Comparison of ENCODE assay signal across 1 cellular context in the genomic region with DNA sequence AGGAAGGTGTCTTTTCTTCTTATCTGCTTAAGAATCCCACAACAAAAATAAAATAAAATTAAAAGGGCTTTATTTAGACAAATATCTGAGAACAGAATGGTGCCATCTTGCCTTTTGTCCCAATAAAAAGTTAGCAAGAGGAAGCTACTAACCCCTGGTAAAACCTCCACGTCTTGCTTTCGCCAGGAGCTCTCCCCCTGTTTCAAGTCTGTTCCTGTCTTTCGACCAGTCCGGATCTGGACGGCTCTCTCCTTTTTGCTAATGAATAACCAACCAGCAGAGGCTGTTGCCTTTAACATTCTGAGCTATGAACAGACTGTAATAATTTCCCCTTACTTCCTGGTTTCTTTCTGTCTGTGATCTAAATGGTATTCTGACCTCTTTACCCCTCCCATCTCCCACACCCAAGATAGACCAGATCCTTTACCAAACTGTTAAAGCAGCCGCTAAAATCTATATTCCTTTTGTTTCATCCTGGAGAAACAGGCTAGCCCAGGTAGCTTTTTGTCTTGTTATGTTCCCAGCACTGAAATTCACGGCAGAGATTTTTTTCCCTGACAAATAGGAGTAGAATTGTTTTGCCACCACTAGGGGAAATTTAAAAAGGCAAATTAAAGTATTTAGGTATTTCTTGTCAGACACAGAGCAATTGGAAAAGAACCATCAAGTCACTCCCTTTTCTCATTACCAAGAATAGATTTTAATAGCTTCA.
TF ChIP-seq lines count a peak whose summit lies in the region.

A gene with protein sequence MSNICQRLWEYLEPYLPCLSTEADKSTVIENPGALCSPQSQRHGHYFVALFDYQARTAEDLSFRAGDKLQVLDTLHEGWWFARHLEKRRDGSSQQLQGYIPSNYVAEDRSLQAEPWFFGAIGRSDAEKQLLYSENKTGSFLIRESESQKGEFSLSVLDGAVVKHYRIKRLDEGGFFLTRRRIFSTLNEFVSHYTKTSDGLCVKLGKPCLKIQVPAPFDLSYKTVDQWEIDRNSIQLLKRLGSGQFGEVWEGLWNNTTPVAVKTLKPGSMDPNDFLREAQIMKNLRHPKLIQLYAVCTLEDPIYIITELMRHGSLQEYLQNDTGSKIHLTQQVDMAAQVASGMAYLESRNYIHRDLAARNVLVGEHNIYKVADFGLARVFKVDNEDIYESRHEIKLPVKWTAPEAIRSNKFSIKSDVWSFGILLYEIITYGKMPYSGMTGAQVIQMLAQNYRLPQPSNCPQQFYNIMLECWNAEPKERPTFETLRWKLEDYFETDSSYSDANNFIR (minus strand): TSS at position 320 of the 712 bp plus-strand sequence. CDS start 580 bp downstream, outside the sequence.

TF ChIP-seq in SK-N-SH treated with all-trans-retinoic acid at 6 μM for 48 hours, 23 proteins besides CTCF, POLR2A, EP300 and RAD21 (continued from another document):
- TF ChIP-seq, protein P1, sequence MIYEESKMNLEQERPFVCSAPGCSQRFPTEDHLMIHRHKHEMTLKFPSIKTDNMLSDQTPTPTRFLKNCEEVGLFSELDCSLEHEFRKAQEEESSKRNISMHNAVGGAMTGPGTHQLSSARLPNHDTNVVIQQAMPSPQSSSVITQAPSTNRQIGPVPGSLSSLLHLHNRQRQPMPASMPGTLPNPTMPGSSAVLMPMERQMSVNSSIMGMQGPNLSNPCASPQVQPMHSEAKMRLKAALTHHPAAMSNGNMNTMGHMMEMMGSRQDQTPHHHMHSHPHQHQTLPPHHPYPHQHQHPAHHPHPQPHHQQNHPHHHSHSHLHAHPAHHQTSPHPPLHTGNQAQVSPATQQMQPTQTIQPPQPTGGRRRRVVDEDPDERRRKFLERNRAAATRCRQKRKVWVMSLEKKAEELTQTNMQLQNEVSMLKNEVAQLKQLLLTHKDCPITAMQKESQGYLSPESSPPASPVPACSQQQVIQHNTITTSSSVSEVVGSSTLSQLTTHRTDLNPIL (CRISPR knock-in tag; IDR thresholded peaks at IDR 0.05; ENCODE audit: low read depth), result no peak
- TF ChIP-seq GLIS3 (CRISPR knock-in tag; IDR thresholded peaks at IDR 0.05), result no peak
